Comparison of ENCODE assay signal across 21 cellular contexts in the genomic region with DNA sequence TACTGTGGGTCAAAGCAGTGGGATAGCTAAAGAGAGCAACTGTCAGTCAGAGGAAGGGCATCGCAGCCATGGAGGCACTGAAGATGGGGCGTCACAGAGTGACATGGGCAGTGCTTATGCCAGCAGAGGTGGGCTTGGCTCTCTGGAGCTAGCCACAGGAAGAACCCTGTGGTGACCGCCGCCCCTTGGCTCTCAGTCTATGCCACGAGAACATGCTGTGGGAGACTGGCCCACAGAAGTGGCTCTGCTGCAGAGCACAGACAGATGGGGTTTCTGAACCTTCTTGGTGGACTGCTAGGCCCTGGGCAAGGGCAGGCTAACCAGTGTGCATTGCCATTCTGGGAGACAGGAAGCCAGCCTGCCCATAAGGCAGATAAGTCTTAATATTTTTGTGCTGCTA.
DNase-seq lines count a peak whose midpoint lies in the region; ATAC-seq and TF ChIP-seq lines count a peak whose summit lies in the region.
"Had no signal": no experiment of that assay in that cellular context is flagged by ENCODE, and none has a peak within 500 bp of the region (broad histone marks: within the 10 kb centered on the region; RNA-seq: fewer than 3 reads in every experiment).

No MANE protein-coding gene starts in this region.

- H3K27ac ChIP-seq in Panc1 (ENCODE audit: low read length) (no peak overlapping the region), psoas muscle (no peak overlapping the region)
- H3K27ac ChIP-seq: 22Rv1, SJCRH30 had no signal

- POLR2A ChIA-PET in Panc1 (lab: Charles Lee) = no interaction called here

- H3K4me1 ChIP-seq in Panc1 (ENCODE audit: control insufficient read depth, insufficient read depth, low read length) (peaks cover 2% of the 10 kb centered on the region; the same call in 1 of the 2 replicates), psoas muscle (peaks cover 8% of the 10 kb centered on the region)
- H3K4me1 ChIP-seq: BE2C, SJCRH30 had no signal

- peaks cover 47% of the 10 kb centered on the region for H3K4me1 Mint-ChIP-seq in T-helper 2 cell treated with Interferon-gamma antibody and Interleukin-4, amounts not matched to agents 5 μg/mL and 100 μg/mL, for 36 hours (ENCODE audit: low read depth)
- H3K4me1 Mint-ChIP-seq in osteocyte (ENCODE audit: unreplicated experiment) = peaks cover 34% of the 10 kb centered on the region

- H3K27me3 Mint-ChIP-seq in T-helper 2 cell treated with Interferon-gamma antibody and Interleukin-4, amounts not matched to agents 5 μg/mL and 100 μg/mL, for 36 hours (ENCODE audit: low read depth) = no peaks in the 10 kb centered on the region
- no peaks in the 10 kb centered on the region for H3K27me3 Mint-ChIP-seq in osteocyte (ENCODE audit: unreplicated experiment)

- H3K4me3 Mint-ChIP-seq in T-helper 2 cell treated with Interferon-gamma antibody and Interleukin-4, amounts not matched to agents 5 μg/mL and 100 μg/mL, for 36 hours = no peak overlapping the region
- H3K4me3 Mint-ChIP-seq in osteocyte (ENCODE audit: unreplicated experiment) = no peak overlapping the region
- H3K4me3 Mint-ChIP-seq: CD14-positive monocyte; CD8-positive, alpha-beta memory T cell had no signal

- H3K9me3 ChIP-seq in Panc1 (ENCODE audit: control insufficient read depth, insufficient read depth, low read depth, low read length) = no peaks in the 10 kb centered on the region
- no peaks in the 10 kb centered on the region for H3K9me3 ChIP-seq in psoas muscle
- H3K9me3 ChIP-seq: BE2C, SJCRH30 had no signal

- 93 to 96% (median 96%) methylated on average over 5 of the region's 5 CpGs for WGBS in psoas muscle, 3 donors

- ATAC-seq in Panc1 = peak; percentile 45; the same call in 1 of the 2 replicates
- ATAC-seq in esophagus mucosa = peak; percentile 22
- no peak for ATAC-seq in psoas muscle

- in situ Hi-C loops in Panc1 (cut with HindIII; ENCODE audit: low pct_unique_long_range_greater_than_20kb, low sequenced_read_pairs) = no loop called here

- peaks cover 16% of the 10 kb centered on the region for H3K36me3 Mint-ChIP-seq in T-helper 2 cell treated with Interferon-gamma antibody and Interleukin-4, amounts not matched to agents 5 μg/mL and 100 μg/mL, for 36 hours (ENCODE audit: low read depth)
- H3K36me3 Mint-ChIP-seq in osteocyte (ENCODE audit: unreplicated experiment) = peaks cover 2% of the 10 kb centered on the region

- DNase-seq in T-helper 2 cell treated with Interferon-gamma antibody and Interleukin-4, amounts not matched to agents 5 μg/mL and 100 μg/mL, for 36 hours (ENCODE audit: low spot score) = no peak
- DNase-seq in T-helper 2 cell = no peak
- no peak for DNase-seq in Panc1 (ENCODE audit: low read depth, low spot score)
- DNase-seq in osteocyte (ENCODE audit: extremely low spot score, unreplicated experiment) = peak; percentile 77
- no peak for DNase-seq in T1000 (lab: John Stamatoyannopoulos, UW)
- DNase-seq in psoas muscle = no peak
- DNase-seq: BE2C; CD8-positive, alpha-beta memory T cell; DMS 273 treated with DMSO at 0.1 percent for 48 hours; DMS79; GF-D8; Karpas-422; NCI-H1092 treated with DMSO at 0.1 percent for 48 hours; NCI-H1436; NCI-H187; NCI-H2081 treated with DMSO at 0.1 percent for 48 hours; NCI-H774; SJCRH30 had no signal

- H3K9me3 Mint-ChIP-seq in T-helper 2 cell treated with Interferon-gamma antibody and Interleukin-4, amounts not matched to agents 5 μg/mL and 100 μg/mL, for 36 hours = peaks cover 4% of the 10 kb centered on the region
- no peaks in the 10 kb centered on the region for H3K9me3 Mint-ChIP-seq in osteocyte (ENCODE audit: unreplicated experiment)

- BruUV-seq in Panc1 (replicated peaks; lab: Mats Ljungman, UMichigan) = no TSS peak

- H3K27me3 ChIP-seq in Panc1 (ENCODE audit: control insufficient read depth, insufficient read depth, low read length) = no peaks in the 10 kb centered on the region; the same call in 1 of the 2 replicates
- H3K27me3 ChIP-seq in psoas muscle (ENCODE audit: insufficient read depth in 3 of 3, low read length in 2 of 3) = peaks cover 0 to 35% (median 0%) of the 10 kb centered on the region in 3 donors
- H3K27me3 ChIP-seq: SJCRH30 had no signal

- H3K4me3 ChIP-seq in Panc1 (ENCODE audit: low read depth in 2 of 2, low read length in 2 of 2) (no peak overlapping the region), psoas muscle (no peak overlapping the region)
- H3K4me3 ChIP-seq: SJCRH30 had no signal

- intact Hi-C loops in Panc1 (cut with micrococcal nuclease; ENCODE audit: unreplicated experiment) (no loop called here), psoas muscle (cut with DNase I) (no loop called here)

- H3K27ac Mint-ChIP-seq in T-helper 2 cell treated with Interferon-gamma antibody and Interleukin-4, amounts not matched to agents 5 μg/mL and 100 μg/mL, for 36 hours = peak overlapping the region; percentile 38
- H3K27ac Mint-ChIP-seq in osteocyte (ENCODE audit: unreplicated experiment) = no peak overlapping the region
- H3K27ac Mint-ChIP-seq: CD14-positive monocyte had no signal

- CTCF ChIA-PET in Panc1 (lab: Charles Lee) = no interaction called here

- TF ChIP-seq CTCF in Panc1 (IDR thresholded peaks at IDR 0.05) (no peak), osteocyte (IDR thresholded peaks at IDR 0.05) (no peak), psoas muscle (IDR thresholded peaks at IDR 0.05) (no peak)

- no peaks in the 10 kb centered on the region for H3K36me3 ChIP-seq in Panc1 (ENCODE audit: control insufficient read depth, insufficient read depth, low read length)
- H3K36me3 ChIP-seq in psoas muscle (ENCODE audit: insufficient read depth in 1 of 2, low read depth in 1 of 2) = no peaks in the 10 kb centered on the region
- H3K36me3 ChIP-seq: BE2C had no signal

Comparison
In these comparisons a context has a peak if more than half of its experiments do, and no peak if none do; other contexts are left out.
1. ATAC-seq: peak in Panc1 (single experiment) and esophagus mucosa (single experiment); none in psoas muscle (0 of 4).